In the genomic region with DNA sequence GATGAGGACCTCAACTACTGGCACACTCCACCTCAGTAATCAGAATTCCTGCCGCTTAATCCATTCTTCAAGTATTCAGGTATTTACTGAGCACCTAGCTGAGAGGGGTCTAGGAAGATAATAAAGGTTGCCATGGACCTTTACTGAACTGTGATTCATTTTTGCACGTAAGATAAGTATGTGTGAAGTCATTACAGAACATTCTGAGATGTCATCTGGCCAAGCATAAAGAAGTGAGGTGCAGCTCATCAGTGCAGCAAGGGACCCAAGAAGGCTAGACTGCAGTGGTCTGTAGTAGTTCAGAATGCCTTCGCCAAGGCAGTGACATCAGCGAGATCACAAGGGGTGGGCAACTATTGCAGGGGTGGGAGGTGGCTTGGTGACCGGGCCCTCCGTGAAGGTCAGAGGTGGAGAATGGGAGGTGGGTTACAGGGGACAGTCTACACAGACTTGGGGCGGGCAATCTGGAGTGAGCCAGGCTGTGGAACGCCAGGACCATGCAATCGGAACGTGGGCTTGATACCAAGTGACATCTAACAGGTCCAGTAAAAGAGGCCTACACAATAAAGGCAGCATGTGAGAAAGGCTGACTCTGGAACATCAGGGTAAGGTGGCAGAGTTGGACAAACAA, we compare ENCODE assay signal across 8 cellular contexts.
DNase-seq lines count a peak whose midpoint lies in the region; ATAC-seq and TF ChIP-seq lines count a peak whose summit lies in the region.
"Had no signal": no experiment of that assay in that cellular context is flagged by ENCODE, and none has a peak within 500 bp of the region (broad histone marks: within the 10 kb centered on the region; RNA-seq: fewer than 3 reads in every experiment).

No MANE protein-coding gene starts in this region.

- CTCF ChIA-PET in activated B cell treated with CpG ODN at 0.5 μM for 24 hours (lab: Charles Lee), result interaction anchor here (1.1 kb wide), 2 partner anchors 16 to 49 kb away, joined by 3 to 5 read pairs; no protein-coding TSS in a partner anchor

- H3K4me3 ChIP-seq in HL-60 (replicated peaks; ENCODE audit: insufficient read depth, low read length) (no peak overlapping the region), iPS-20b (ENCODE audit: low read length) (peak overlapping the region; percentile 58; the same call in 1 of the 2 replicates), spleen (peak overlapping the region in 3 of 8 donors; percentile 71 to 89 (median 72))

- no peak for TF ChIP-seq POLR2A in spleen (IDR thresholded peaks at IDR 0.05)

- H3K36me3 Mint-ChIP-seq in activated B cell treated with CpG ODN at 0.5 μM for 24 hours (ENCODE audit: low read depth), result peaks cover 3% of the 10 kb centered on the region

- H3K27ac ChIP-seq in HL-60 (replicated peaks), result peak overlapping the region; percentile 79
- H3K27ac ChIP-seq in iPS-20b (ENCODE audit: low read length), result no peak overlapping the region
- peak overlapping the region; percentile 90 to 99 (median 98) for H3K27ac ChIP-seq in spleen

- H3K4me1 Mint-ChIP-seq in activated B cell treated with CpG ODN at 0.5 μM for 24 hours, result peaks cover 62% of the 10 kb centered on the region

- H3K4me1 ChIP-seq in iPS-20b (ENCODE audit: insufficient read depth, low read length) (peaks cover 38% of the 10 kb centered on the region), spleen (peaks cover 60 to 91% (median 84%) of the 10 kb centered on the region in 6 donors)

- no peaks in the 10 kb centered on the region for H3K27me3 Mint-ChIP-seq in activated B cell treated with CpG ODN at 0.5 μM for 24 hours

- DNase-seq in HL-60 (ENCODE audit: low read depth in 1 of 2, low spot score in 1 of 2) (no peak), activated B cell treated with CpG ODN at 0.5 μM for 24 hours (no peak), spleen (no peak), NCI-H2171 treated with DMSO at 0.1 percent for 48 hours (lab: John Stamatoyannopoulos, UW) (no peak), omental fat pad (ENCODE audit: low spot score) (no peak)
- DNase-seq in stimulated activated CD4-positive, alpha-beta T cell treated with anti-CD3 and anti-CD28 coated beads, Interleukin-2, amount 100 ng/mL, for 24 hours, result no peak

- H3K27ac Mint-ChIP-seq in activated B cell treated with CpG ODN at 0.5 μM for 24 hours, result peak overlapping the region; percentile 96

- 94 to 96% (median 94%) methylated on average over 10 of the region's 10 CpGs for WGBS in spleen, 5 donors

- H3K9me3 Mint-ChIP-seq in activated B cell treated with CpG ODN at 0.5 μM for 24 hours, result no peaks in the 10 kb centered on the region
- H3K9me3 Mint-ChIP-seq: activated T-cell treated with anti-CD3 and anti-CD28 coated beads, Interleukin-2, amount 50 U/mL, for 4 hours had no signal

- H3K9ac ChIP-seq in iPS-20b (ENCODE audit: low read depth, low read length), result peak overlapping the region; percentile 55; the same call in 1 of the 2 replicates

- no peak for ATAC-seq in activated B cell treated with CpG ODN at 0.5 μM for 24 hours (ENCODE audit: low read depth)
- no peak for ATAC-seq in omental fat pad (ENCODE audit: low FRiP score)

- H3K9me3 ChIP-seq in iPS-20b (ENCODE audit: insufficient read depth, low read depth, low read length) (no peaks in the 10 kb centered on the region), spleen (no peaks in the 10 kb centered on the region)

- H3K4me3 Mint-ChIP-seq in activated B cell treated with CpG ODN at 0.5 μM for 24 hours, result peak overlapping the region; percentile 21

- H3K36me3 ChIP-seq in iPS-20b (ENCODE audit: insufficient read depth, low read depth, low read length), result peaks cover 6% of the 10 kb centered on the region
- H3K36me3 ChIP-seq in spleen, result peaks cover 0 to 7% (median 0%) of the 10 kb centered on the region in 6 donors

- POLR2A ChIA-PET in activated B cell treated with CpG ODN at 0.5 μM for 24 hours (lab: Charles Lee), result interaction anchor here (0.6 to 2.6 kb wide), 10 partner anchors 22 to 1230 kb away, joined by 3 to 17 read pairs (median 4); no protein-coding TSS in a partner anchor

- intact Hi-C loops in activated B cell treated with CpG ODN at 0.5 μM for 24 hours (cut with micrococcal nuclease), result loop anchor here (5.0 kb wide), 2 partner anchors 452 to 1002 kb away; a partner anchor contains a TSS
- intact Hi-C loops in spleen (cut with DNase I; ENCODE audit: low total_unique reads), result loop anchor here (10.0 kb wide), 2 partner anchors 50 to 100 kb away; no protein-coding TSS in a partner anchor

- no peaks in the 10 kb centered on the region for H3K27me3 ChIP-seq in HL-60 (ENCODE audit: insufficient read depth, poor library complexity, severe bottlenecking)
- no peaks in the 10 kb centered on the region for H3K27me3 ChIP-seq in iPS-20b (ENCODE audit: insufficient read depth, low read length)
- no peaks in the 10 kb centered on the region for H3K27me3 ChIP-seq in spleen (replicated peaks in 1 of 7)

- TF ChIP-seq CTCF in HL-60 (IDR thresholded peaks at IDR 0.05; ENCODE audit: insufficient read depth, low read length) (no peak), activated B cell treated with CpG ODN at 0.5 μM for 24 hours (IDR thresholded peaks at IDR 0.05) (no peak), spleen (IDR thresholded peaks at IDR 0.05 in 8 of 11, conservative IDR thresholded peaks at IDR 0.05 in 3 of 11) (no peak), omental fat pad (IDR thresholded peaks at IDR 0.05) (no peak)
